Comparison of ENCODE assay signal across 11 cellular contexts in genomic region chr17:64653325-64653984, GRCh38. TPM values are rescaled to one million over a fixed set of nuclear protein-coding genes. Genes with fewer than 3 reads are reported as not detected.
A peak's percentile ranks its signal among the peaks of the same experiment; 100 is the strongest.
DNase-seq lines count a peak whose midpoint lies in the region; ATAC-seq and TF ChIP-seq lines count a peak whose summit lies in the region.
"Had no signal": no experiment of that assay in that cellular context is flagged by ENCODE, and none has a peak within 500 bp of the region (broad histone marks: within the 10 kb centered on the region; RNA-seq: fewer than 3 reads in every experiment).

No MANE protein-coding gene starts in this region.

- H3K9me3 ChIP-seq in T-helper 17 cell (ENCODE audit: control insufficient read depth, low read length, poor library complexity, severe bottlenecking), result no peaks in the 10 kb centered on the region

- H3K36me3 Mint-ChIP-seq in activated naive CD4-positive, alpha-beta T cell treated with anti-CD3 and anti-CD28 coated beads, Interleukin-2, amount 50 U/mL, for 24 hours, result peaks cover 9% of the 10 kb centered on the region
- peaks cover 0 to 14% of the 10 kb centered on the region in 2 donors for H3K36me3 Mint-ChIP-seq in activated naive CD4-positive, alpha-beta T cell treated with anti-CD3 and anti-CD28 coated beads, Interleukin-2, amount 50 U/mL, for 72 hours
- H3K36me3 Mint-ChIP-seq in T-helper 17 cell (ENCODE audit: low read depth) (peaks cover 2% of the 10 kb centered on the region), CD14-positive monocyte (peaks cover 2 to 4% of the 10 kb centered on the region in 2 donors)

- H3K27me3 Mint-ChIP-seq in activated naive CD4-positive, alpha-beta T cell treated with anti-CD3 and anti-CD28 coated beads, Interleukin-2, amount 50 U/mL, for 24 hours, result no peaks in the 10 kb centered on the region
- H3K27me3 Mint-ChIP-seq in T-helper 17 cell (no peaks in the 10 kb centered on the region), CD14-positive monocyte (ENCODE audit: low read depth in 3 of 3) (no peaks in the 10 kb centered on the region)
- H3K27me3 Mint-ChIP-seq in stimulated activated naive CD8-positive, alpha-beta T cell treated with anti-CD3 and anti-CD28 coated beads, Interleukin-15, amount 100 ng/mL, for 72 hours, result no peaks in the 10 kb centered on the region

- TF ChIP-seq CTCF in CD14-positive monocyte (IDR thresholded peaks at IDR 0.05), result no peak

- no peaks in the 10 kb centered on the region for H3K9me3 Mint-ChIP-seq in activated naive CD4-positive, alpha-beta T cell treated with anti-CD3 and anti-CD28 coated beads, Interleukin-2, amount 50 U/mL, for 24 hours
- peaks cover 0 to 5% of the 10 kb centered on the region in 2 donors for H3K9me3 Mint-ChIP-seq in activated naive CD4-positive, alpha-beta T cell treated with anti-CD3 and anti-CD28 coated beads, Interleukin-2, amount 50 U/mL, for 72 hours
- peaks cover 0 to 4% of the 10 kb centered on the region in 2 donors for H3K9me3 Mint-ChIP-seq in stimulated activated naive CD8-positive, alpha-beta T cell treated with anti-CD3 and anti-CD28 coated beads, Interleukin-15, amount 100 ng/mL, for 72 hours
- H3K9me3 Mint-ChIP-seq in CD14-positive monocyte, result peaks cover 0 to 4% (median 3%) of the 10 kb centered on the region in 7 donors

- H3K4me1 Mint-ChIP-seq in activated naive CD4-positive, alpha-beta T cell treated with anti-CD3 and anti-CD28 coated beads, Interleukin-2, amount 50 U/mL, for 24 hours, result peaks cover 55% of the 10 kb centered on the region
- H3K4me1 Mint-ChIP-seq in T-helper 17 cell (peaks cover 32% of the 10 kb centered on the region), CD14-positive monocyte (peaks cover 46% of the 10 kb centered on the region)
- peaks cover 59% of the 10 kb centered on the region for H3K4me1 Mint-ChIP-seq in stimulated activated naive CD8-positive, alpha-beta T cell treated with anti-CD3 and anti-CD28 coated beads, Interleukin-15, amount 100 ng/mL, for 72 hours

- no peak for DNase-seq in activated naive CD4-positive, alpha-beta T cell treated with anti-CD3 and anti-CD28 coated beads, Interleukin-2, amount 50 U/mL, for 72 hours (ENCODE audit: low spot score in 2 of 2)
- no peak for DNase-seq in T-helper 17 cell
- DNase-seq in fibroblast of peridontal ligament (ENCODE audit: extremely low read depth), result peak; percentile 63
- no peak for DNase-seq in stimulated activated naive CD8-positive, alpha-beta T cell treated with anti-CD3 and anti-CD28 coated beads, Interleukin-15, amount 100 ng/mL, for 72 hours
- no peak for DNase-seq in SK-N-DZ (ENCODE audit: low spot score)
- DNase-seq in CD14-positive monocyte (ENCODE audit: low spot score), result no peak
- DNase-seq: aorta, erythroblast, T-helper 2 cell had no signal

- H3K27ac Mint-ChIP-seq in activated naive CD4-positive, alpha-beta T cell treated with anti-CD3 and anti-CD28 coated beads, Interleukin-2, amount 50 U/mL, for 24 hours, result peak overlapping the region; percentile 55
- no peak overlapping the region for H3K27ac Mint-ChIP-seq in activated naive CD4-positive, alpha-beta T cell treated with anti-CD3 and anti-CD28 coated beads, Interleukin-2, amount 50 U/mL, for 72 hours
- peak overlapping the region; percentile 39 for H3K27ac Mint-ChIP-seq in T-helper 17 cell
- H3K27ac Mint-ChIP-seq in stimulated activated naive CD8-positive, alpha-beta T cell treated with anti-CD3 and anti-CD28 coated beads, Interleukin-15, amount 100 ng/mL, for 72 hours, result peak overlapping the region; percentile 69 to 91
- peak overlapping the region in 3 of 7 donors; percentile 54 to 71 (median 57) for H3K27ac Mint-ChIP-seq in CD14-positive monocyte

- H3K4me3 Mint-ChIP-seq in activated naive CD4-positive, alpha-beta T cell treated with anti-CD3 and anti-CD28 coated beads, Interleukin-2, amount 50 U/mL, for 24 hours, result peak overlapping the region; percentile 38
- no peak overlapping the region for H3K4me3 Mint-ChIP-seq in T-helper 17 cell
- peak overlapping the region in 1 of 2 donors; percentile 6 for H3K4me3 Mint-ChIP-seq in stimulated activated naive CD8-positive, alpha-beta T cell treated with anti-CD3 and anti-CD28 coated beads, Interleukin-15, amount 100 ng/mL, for 72 hours
- no peak overlapping the region for H3K4me3 Mint-ChIP-seq in CD14-positive monocyte

- ATAC-seq in activated naive CD4-positive, alpha-beta T cell treated with anti-CD3 and anti-CD28 coated beads, Interleukin-2, amount 50 U/mL, for 72 hours, result no peak
- ATAC-seq in T-helper 17 cell, result no peak
- no peak for ATAC-seq in stimulated activated naive CD8-positive, alpha-beta T cell treated with anti-CD3 and anti-CD28 coated beads, Interleukin-15, amount 100 ng/mL, for 72 hours
- ATAC-seq in HG03439 (IDR thresholded peaks at IDR 0.05; ENCODE audit: unreplicated experiment), result no peak

- intact Hi-C loops in CD14-positive monocyte (cut with micrococcal nuclease), result no loop called here

RNA-seq across cellular contexts. Expression of gene SMURF2, which starts 8.7 kb away (rescaled TPM):
- total RNA-seq in activated naive CD4-positive, alpha-beta T cell treated with anti-CD3 and anti-CD28 coated beads, Interleukin-2, amount 50 U/mL, for 72 hours, result 10 to 100 TPM; 14.9 to 16.0 TPM
- total RNA-seq in T-helper 17 cell, result 10 to 100 TPM; 25.4 to 26.6 TPM
- 12.5 and 17.0 TPM in 2 replicates for polyA plus RNA-seq in SK-N-DZ (2014; cell fraction: cytosol; rRNA removed)
- 20.7 and 21.7 TPM in 2 replicates for polyA plus RNA-seq in SK-N-DZ (2014; cell fraction: nucleus; rRNA removed)
- polyA plus RNA-seq in CD14-positive monocyte, result 1 to 10 TPM; 2.2 to 4.5 TPM

Comparison
In these comparisons a context has a peak if more than half of its experiments do, and no peak if none do; other contexts are left out.
1. H3K27ac Mint-ChIP-seq: peak in activated naive CD4-positive, alpha-beta T cell treated with anti-CD3 and anti-CD28 coated beads, Interleukin-2, amount 50 U/mL, for 24 hours (single experiment), T-helper 17 cell (single experiment) and stimulated activated naive CD8-positive, alpha-beta T cell treated with anti-CD3 and anti-CD28 coated beads, Interleukin-15, amount 100 ng/mL, for 72 hours (2 of 2); none in activated naive CD4-positive, alpha-beta T cell treated with anti-CD3 and anti-CD28 coated beads, Interleukin-2, amount 50 U/mL, for 72 hours (0 of 2).